ENCODE assay signal across 1 cellular context in the genomic region with DNA sequence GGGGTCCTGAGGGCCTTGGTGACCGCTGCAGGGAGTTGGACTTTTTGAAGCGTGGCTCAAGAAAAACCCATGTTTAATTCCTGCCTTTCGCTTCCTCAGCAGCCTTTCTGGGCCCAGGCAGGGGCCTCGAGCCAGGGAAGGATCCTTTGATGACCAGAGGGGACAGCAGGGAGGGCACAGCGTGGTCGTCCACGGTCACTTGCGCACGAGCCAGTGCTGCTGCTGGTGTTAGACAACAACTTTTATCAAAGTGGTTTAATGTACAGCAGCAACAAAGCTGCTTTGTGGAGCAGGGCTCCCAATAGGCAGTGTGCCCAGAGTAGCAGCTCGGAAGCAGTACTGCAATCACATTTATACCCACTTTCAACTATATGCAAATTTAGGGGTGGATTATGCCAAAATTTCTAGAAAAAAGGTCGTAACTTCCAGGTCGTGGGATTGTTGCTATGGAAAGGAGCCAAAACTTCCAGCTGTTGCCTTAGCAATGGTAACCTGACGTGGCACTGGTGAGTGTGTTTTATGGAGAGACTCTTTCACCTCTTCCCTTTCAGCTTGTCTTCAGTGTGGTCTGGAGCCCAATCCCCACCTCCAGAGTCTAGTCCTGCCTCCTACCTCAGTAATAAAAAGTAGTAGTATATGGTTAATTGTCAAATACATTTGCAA.
TF ChIP-seq lines count a peak whose summit lies in the region.

No MANE protein-coding gene starts in this region.

TF ChIP-seq in endothelial cell of umbilical vein, 7 proteins besides CTCF, POLR2A, EP300 and RAD21:
- TF ChIP-seq FOS (IDR thresholded peaks at IDR 0.05; ENCODE audit: borderline replicate concordance, insufficient read depth, low read length) (no peak), GATA2 (IDR thresholded peaks at IDR 0.05; ENCODE audit: insufficient read depth, insufficient read length, low read depth, low read length) (no peak), MYC (IDR thresholded peaks at IDR 0.05; ENCODE audit: low read depth, low read length) (no peak), JUN (IDR thresholded peaks at IDR 0.05; ENCODE audit: borderline replicate concordance, insufficient read depth, insufficient read length, low read depth) (no peak), EZH2 (IDR thresholded peaks at IDR 0.05; ENCODE audit: borderline replicate concordance, low read depth, low read length, severe bottlenecking) (no peak), MAX (IDR thresholded peaks at IDR 0.05; ENCODE audit: insufficient read depth, insufficient read length) (no peak), POLR2AphosphoS5 (IDR thresholded peaks at IDR 0.05; ENCODE audit: insufficient read depth, low read depth, low read length) (no peak)
